ENCODE assay signal across 1 cellular context in the genomic region with DNA sequence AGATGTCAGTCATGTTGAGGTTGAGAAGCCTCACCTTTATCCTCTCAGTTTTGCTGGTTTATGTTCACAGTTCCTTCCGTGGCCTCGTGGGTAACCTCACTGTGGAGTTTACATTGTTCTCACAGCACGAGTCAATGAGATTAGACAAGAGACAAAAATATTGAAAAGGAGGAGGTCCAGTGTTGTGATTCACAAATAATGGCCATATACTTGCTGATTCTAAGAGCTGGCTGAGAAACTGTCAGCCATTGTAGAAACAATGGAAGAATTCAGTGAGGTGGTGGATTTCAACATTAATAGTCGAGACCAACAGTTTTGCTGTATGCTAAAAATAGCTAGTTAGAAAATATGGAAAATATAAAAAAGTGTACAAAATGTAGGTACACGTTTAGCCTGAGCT.
TF ChIP-seq lines count a peak whose summit lies in the region.

No MANE protein-coding gene starts in this region.

TF ChIP-seq in GM23338, 12 proteins besides CTCF, POLR2A, EP300 and RAD21 (continued from another document):
- TF ChIP-seq, protein P1, sequence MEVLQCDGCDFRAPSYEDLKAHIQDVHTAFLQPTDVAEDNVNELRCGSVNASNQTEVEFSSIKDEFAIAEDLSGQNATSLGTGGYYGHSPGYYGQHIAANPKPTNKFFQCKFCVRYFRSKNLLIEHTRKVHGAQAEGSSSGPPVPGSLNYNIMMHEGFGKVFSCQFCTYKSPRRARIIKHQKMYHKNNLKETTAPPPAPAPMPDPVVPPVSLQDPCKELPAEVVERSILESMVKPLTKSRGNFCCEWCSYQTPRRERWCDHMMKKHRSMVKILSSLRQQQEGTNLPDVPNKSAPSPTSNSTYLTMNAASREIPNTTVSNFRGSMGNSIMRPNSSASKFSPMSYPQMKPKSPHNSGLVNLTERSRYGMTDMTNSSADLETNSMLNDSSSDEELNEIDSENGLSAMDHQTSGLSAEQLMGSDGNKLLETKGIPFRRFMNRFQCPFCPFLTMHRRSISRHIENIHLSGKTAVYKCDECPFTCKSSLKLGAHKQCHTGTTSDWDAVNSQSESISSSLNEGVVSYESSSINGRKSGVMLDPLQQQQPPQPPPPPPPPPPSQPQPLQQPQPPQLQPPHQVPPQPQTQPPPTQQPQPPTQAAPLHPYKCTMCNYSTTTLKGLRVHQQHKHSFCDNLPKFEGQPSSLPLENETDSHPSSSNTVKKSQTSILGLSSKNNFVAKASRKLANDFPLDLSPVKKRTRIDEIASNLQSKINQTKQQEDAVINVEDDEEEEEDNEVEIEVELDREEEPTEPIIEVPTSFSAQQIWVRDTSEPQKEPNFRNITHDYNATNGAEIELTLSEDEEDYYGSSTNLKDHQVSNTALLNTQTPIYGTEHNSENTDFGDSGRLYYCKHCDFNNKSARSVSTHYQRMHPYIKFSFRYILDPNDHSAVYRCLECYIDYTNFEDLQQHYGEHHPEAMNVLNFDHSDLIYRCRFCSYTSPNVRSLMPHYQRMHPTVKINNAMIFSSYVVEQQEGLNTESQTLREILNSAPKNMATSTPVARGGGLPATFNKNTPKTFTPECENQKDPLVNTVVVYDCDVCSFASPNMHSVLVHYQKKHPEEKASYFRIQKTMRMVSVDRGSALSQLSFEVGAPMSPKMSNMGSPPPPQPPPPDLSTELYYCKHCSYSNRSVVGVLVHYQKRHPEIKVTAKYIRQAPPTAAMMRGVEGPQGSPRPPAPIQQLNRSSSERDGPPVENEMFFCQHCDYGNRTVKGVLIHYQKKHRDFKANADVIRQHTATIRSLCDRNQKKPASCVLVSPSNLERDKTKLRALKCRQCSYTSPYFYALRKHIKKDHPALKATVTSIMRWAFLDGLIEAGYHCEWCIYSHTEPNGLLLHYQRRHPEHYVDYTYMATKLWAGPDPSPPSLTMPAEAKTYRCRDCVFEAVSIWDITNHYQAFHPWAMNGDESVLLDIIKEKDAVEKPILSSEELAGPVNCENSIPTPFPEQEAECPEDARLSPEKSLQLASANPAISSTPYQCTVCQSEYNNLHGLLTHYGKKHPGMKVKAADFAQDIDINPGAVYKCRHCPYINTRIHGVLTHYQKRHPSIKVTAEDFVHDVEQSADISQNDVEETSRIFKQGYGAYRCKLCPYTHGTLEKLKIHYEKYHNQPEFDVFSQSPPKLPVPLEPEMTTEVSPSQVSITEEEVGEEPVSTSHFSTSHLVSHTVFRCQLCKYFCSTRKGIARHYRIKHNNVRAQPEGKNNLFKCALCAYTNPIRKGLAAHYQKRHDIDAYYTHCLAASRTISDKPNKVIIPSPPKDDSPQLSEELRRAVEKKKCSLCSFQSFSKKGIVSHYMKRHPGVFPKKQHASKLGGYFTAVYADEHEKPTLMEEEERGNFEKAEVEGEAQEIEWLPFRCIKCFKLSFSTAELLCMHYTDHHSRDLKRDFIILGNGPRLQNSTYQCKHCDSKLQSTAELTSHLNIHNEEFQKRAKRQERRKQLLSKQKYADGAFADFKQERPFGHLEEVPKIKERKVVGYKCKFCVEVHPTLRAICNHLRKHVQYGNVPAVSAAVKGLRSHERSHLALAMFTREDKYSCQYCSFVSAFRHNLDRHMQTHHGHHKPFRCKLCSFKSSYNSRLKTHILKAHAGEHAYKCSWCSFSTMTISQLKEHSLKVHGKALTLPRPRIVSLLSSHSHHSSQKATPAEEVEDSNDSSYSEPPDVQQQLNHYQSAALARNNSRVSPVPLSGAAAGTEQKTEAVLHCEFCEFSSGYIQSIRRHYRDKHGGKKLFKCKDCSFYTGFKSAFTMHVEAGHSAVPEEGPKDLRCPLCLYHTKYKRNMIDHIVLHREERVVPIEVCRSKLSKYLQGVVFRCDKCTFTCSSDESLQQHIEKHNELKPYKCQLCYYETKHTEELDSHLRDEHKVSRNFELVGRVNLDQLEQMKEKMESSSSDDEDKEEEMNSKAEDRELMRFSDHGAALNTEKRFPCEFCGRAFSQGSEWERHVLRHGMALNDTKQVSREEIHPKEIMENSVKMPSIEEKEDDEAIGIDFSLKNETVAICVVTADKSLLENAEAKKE (CRISPR knock-in tag; IDR thresholded peaks at IDR 0.05), result no peak
- TF ChIP-seq EZH2 (IDR thresholded peaks at IDR 0.05; ENCODE audit: low read depth, unreplicated experiment), result no peak
- TF ChIP-seq, protein P2, sequence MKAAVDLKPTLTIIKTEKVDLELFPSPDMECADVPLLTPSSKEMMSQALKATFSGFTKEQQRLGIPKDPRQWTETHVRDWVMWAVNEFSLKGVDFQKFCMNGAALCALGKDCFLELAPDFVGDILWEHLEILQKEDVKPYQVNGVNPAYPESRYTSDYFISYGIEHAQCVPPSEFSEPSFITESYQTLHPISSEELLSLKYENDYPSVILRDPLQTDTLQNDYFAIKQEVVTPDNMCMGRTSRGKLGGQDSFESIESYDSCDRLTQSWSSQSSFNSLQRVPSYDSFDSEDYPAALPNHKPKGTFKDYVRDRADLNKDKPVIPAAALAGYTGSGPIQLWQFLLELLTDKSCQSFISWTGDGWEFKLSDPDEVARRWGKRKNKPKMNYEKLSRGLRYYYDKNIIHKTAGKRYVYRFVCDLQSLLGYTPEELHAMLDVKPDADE (IDR thresholded peaks at IDR 0.05), result no peak
